Comparison of ENCODE assay signal across 8 cellular contexts in the genomic region with DNA sequence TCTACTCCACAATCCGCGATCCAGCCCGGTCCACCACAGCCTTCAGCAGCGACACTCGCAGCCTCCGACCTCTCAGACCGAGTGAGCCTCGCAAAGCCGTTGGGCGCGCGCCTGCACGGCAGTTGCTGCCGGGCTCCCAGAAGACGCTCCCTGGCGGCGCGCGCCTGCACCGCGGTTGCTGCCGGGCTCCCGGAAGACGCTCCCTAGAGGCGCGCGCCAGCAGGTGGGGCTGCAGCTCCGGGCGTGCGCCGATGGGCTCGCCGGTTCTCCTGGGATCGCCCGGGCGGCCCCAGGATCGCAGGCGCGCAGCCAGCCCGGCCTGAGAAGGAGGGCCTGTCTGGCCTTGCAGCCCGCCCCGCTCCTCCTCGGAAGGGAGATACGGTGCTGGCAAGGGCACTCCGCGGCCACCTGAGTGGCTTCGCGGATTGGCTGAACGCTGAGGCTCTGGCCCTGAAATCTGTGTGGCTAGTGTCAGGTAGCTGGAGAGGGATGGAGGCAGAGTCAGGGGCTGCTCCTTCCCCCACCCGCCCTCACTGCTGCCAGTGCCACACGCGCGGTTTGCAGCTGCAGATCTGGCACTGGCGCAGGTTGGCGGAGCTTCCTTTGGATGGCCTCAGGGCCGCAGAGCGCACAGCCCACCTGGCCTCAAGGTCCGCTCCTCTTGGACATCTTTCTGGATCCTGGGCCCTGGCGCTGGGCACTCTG.
DNase-seq lines count a peak whose midpoint lies in the region; ATAC-seq and TF ChIP-seq lines count a peak whose summit lies in the region.
"Not testable (repeated sequence)": the region's sequence is repeated elsewhere in the genome, so short reads cannot be mapped to it uniquely, and the experiment has no call there.

No MANE protein-coding gene starts in this region.

- TF ChIP-seq CTCF in foreskin fibroblast (IDR thresholded peaks at IDR 0.05; ENCODE audit: low read depth, low read length) = peak; percentile 8
- TF ChIP-seq CTCF in nephron progenitor cell (IDR thresholded peaks at IDR 0.05) = not testable (repeated sequence)

- not testable (repeated sequence) for H3K36me3 Mint-ChIP-seq in activated naive CD8-positive, alpha-beta T cell treated with anti-CD3 and anti-CD28 coated beads for 36 hours; nephron progenitor cell (ENCODE audit: low read depth)

- H3K4me3 Mint-ChIP-seq in activated naive CD8-positive, alpha-beta T cell treated with anti-CD3 and anti-CD28 coated beads for 36 hours; nephron progenitor cell: not testable (repeated sequence)

- DNase-seq in EH (ENCODE audit: low read depth) (peak; percentile 55), SK-MEL-5 (ENCODE audit: low read depth, low spot score) (peak; percentile 49), foreskin fibroblast (peak; percentile 47 to 75), nephron progenitor cell (peak; percentile 51)
- peak; percentile 72 for DNase-seq in activated naive CD8-positive, alpha-beta T cell treated with anti-CD3 and anti-CD28 coated beads for 36 hours
- peak; percentile 1 for DNase-seq in stimulated activated CD8-positive, alpha-beta memory T cell treated with anti-CD3 and anti-CD28 coated beads, Interleukin-7, amount 100 ng/mL, for 24 hours (ENCODE audit: low read depth)

- H3K4me1 Mint-ChIP-seq in activated naive CD8-positive, alpha-beta T cell treated with anti-CD3 and anti-CD28 coated beads for 36 hours; nephron progenitor cell: not testable (repeated sequence)

- not testable (repeated sequence) for H3K9me3 Mint-ChIP-seq in activated naive CD8-positive, alpha-beta T cell treated with anti-CD3 and anti-CD28 coated beads for 36 hours; nephron progenitor cell

- H3K4me3 ChIP-seq in foreskin fibroblast (ENCODE audit: low read depth in 1 of 2, low read length in 2 of 2) = not testable (repeated sequence)

- not testable (repeated sequence) for H3K27ac Mint-ChIP-seq in activated naive CD8-positive, alpha-beta T cell treated with anti-CD3 and anti-CD28 coated beads for 36 hours; nephron progenitor cell

- in situ Hi-C loops in SK-MEL-5 (cut with HindIII; ENCODE audit: low pct_unique_long_range_greater_than_20kb, low sequenced_read_pairs) = not testable (repeated sequence)

- H3K27me3 Mint-ChIP-seq in activated naive CD8-positive, alpha-beta T cell treated with anti-CD3 and anti-CD28 coated beads for 36 hours; nephron progenitor cell (ENCODE audit: low read depth, poor library complexity): not testable (repeated sequence)

- ATAC-seq in GM21390 (IDR thresholded peaks at IDR 0.05; ENCODE audit: unreplicated experiment) = peak; percentile 100
- ATAC-seq in HG03139 (IDR thresholded peaks at IDR 0.05; ENCODE audit: unreplicated experiment) = peak; percentile 100

Comparison
In these comparisons a context has a peak if more than half of its experiments do, and no peak if none do; other contexts are left out.
1. DNase-seq: peak in every context shown above with its lines; median percentile 72 in activated naive CD8-positive, alpha-beta T cell treated with anti-CD3 and anti-CD28 coated beads for 36 hours; 61 in foreskin fibroblast; 55 in EH; 51 in nephron progenitor cell; 49 in SK-MEL-5; 1 in stimulated activated CD8-positive, alpha-beta memory T cell treated with anti-CD3 and anti-CD28 coated beads, Interleukin-7, amount 100 ng/mL, for 24 hours.